ENCODE assay signal across 8 cellular contexts in the genomic region with DNA sequence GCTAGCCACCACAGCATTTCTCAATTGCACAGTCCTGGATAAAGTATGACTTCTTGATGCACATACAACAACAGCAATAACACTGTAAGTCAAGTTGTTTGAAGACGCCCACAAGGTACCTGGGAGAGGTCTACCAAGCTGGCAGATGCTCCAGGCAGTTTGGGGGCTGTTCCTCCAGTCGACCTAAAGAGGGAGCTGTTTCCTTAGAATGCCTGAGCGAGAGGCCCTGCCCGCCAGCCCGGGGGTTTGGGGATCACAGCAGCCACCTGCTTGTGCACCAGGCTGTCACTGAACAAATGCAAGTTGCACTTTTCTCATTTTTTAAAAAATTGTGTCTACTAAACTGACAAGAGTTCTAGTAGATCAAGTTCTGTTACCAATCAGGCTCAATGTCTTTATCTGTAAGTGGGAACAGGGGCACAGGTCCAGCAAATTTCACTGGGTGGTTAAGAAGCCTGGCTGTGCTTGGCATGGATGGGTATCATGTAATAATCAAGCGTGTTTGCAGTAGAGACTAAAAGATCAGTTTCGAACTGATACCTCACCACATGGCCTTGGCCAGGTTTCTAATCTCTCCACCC.
A peak's percentile ranks its signal among the peaks of the same experiment; 100 is the strongest.
DNase-seq lines count a peak whose midpoint lies in the region; ATAC-seq lines count a peak whose summit lies in the region.

No MANE protein-coding gene starts in this region.

- peak; percentile 76 for ATAC-seq in HG02678 (IDR thresholded peaks at IDR 0.05; ENCODE audit: unreplicated experiment)

- DNase-seq in NCI-H1694 treated with DMSO at 0.1 percent for 48 hours (lab: John Stamatoyannopoulos, UW) (peak; percentile 15), NCI-H1694 (lab: John Stamatoyannopoulos, UW) (no peak), NCI-H2081 treated with DMSO at 0.1 percent for 48 hours (lab: John Stamatoyannopoulos, UW) (peak; percentile 14), midbrain (lab: John Stamatoyannopoulos, UW) (peak; percentile 32)
- peak; percentile 73 to 79 for DNase-seq in activated CD4-positive, alpha-beta T cell treated with anti-CD3 and anti-CD28 coated beads, Interleukin-2, amount 50 U/mL, for 4 hours
- DNase-seq in effector CD8-positive, alpha-beta T cell (lab: John Stamatoyannopoulos, UW) = peak; percentile 39
- DNase-seq in stimulated activated CD8-positive, alpha-beta memory T cell treated with anti-CD3 and anti-CD28 coated beads, Interleukin-7, amount 100 ng/mL, for 4 hours (ENCODE audit: low read depth in 2 of 2) = peak; percentile 69 to 73
